In the genomic region with DNA sequence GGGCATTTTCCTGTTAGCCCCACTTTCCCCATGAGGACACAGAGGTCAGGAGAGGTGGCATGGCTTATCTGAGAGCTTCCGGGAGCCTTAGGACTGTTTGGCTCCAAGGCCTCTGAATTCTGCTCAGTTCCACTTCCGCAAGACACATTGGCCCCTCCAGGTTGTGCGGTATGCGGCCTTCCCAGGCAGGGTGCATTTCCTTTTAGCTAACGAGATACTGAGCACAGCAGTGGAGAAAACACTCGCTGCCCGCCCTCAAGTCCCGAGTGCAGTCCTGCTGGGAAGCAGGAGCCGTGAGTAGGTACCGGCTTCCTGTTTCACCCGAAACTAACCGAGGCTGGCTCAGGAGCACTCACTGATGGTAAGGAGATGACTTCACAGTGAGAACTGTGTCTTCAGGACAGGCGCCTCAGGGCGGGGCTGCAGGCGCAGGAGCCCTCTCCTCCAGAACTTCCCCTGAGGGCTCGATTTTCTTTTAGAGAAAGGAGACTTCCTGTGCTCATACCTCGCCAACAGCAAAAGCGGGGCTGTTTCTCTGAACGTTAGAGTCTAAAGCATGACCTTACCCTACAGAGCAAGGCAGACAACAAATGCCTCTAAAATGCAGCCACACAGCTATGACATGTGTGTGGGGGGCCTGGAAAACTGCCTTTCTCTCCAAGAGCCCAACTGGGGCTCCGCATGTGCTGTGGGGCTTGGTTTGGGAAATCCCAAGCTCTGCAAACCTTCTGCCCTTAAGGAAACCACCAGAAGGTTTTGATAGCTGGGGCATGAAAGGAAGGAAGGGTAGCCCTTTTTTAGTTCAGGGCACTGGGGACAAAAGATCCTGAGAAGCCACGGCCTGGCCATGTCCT, we compare ENCODE assay signal across 8 cellular contexts. TPM values are rescaled to one million over a fixed set of nuclear protein-coding genes. Genes with fewer than 3 reads are reported as not detected.
DNase-seq lines count a peak whose midpoint lies in the region; ATAC-seq and TF ChIP-seq lines count a peak whose summit lies in the region.

No MANE protein-coding gene starts in this region.

- no peaks in the 10 kb centered on the region for H3K9me3 Mint-ChIP-seq in activated naive CD4-positive, alpha-beta T cell treated with anti-CD3 and anti-CD28 coated beads, Interleukin-2, amount 10 ng/mL, durations not matched to agents 7 days and 5 days
- H3K9me3 Mint-ChIP-seq in naive B cell = no peaks in the 10 kb centered on the region

- peaks cover 59% of the 10 kb centered on the region for H3K36me3 Mint-ChIP-seq in activated naive CD4-positive, alpha-beta T cell treated with anti-CD3 and anti-CD28 coated beads, Interleukin-2, amount 10 ng/mL, durations not matched to agents 7 days and 5 days
- peaks cover 3 to 4% of the 10 kb centered on the region in 2 donors for H3K36me3 Mint-ChIP-seq in naive B cell

- TF ChIP-seq CTCF in RWPE1 (conservative IDR thresholded peaks at IDR 0.05; ENCODE audit: low read depth) = no peak

- peak overlapping the region; percentile 93 for H3K27ac Mint-ChIP-seq in activated naive CD4-positive, alpha-beta T cell treated with anti-CD3 and anti-CD28 coated beads, Interleukin-2, amount 10 ng/mL, durations not matched to agents 7 days and 5 days
- peak overlapping the region; percentile 75 to 97 (median 90) for H3K27ac Mint-ChIP-seq in naive B cell

- H3K27me3 Mint-ChIP-seq in activated naive CD4-positive, alpha-beta T cell treated with anti-CD3 and anti-CD28 coated beads, Interleukin-2, amount 10 ng/mL, durations not matched to agents 7 days and 5 days = no peaks in the 10 kb centered on the region
- no peaks in the 10 kb centered on the region for H3K27me3 Mint-ChIP-seq in naive B cell

- ATAC-seq in GM18909 (IDR thresholded peaks at IDR 0.05; ENCODE audit: poor library complexity, unreplicated experiment) = peak; percentile 76
- peak; percentile 66 for ATAC-seq in HG03025 (IDR thresholded peaks at IDR 0.05; ENCODE audit: low FRiP score, unreplicated experiment)
- peak; percentile 39 to 41 for ATAC-seq in naive B cell (ENCODE audit: low read depth in 2 of 2)

- H3K4me3 Mint-ChIP-seq in activated naive CD4-positive, alpha-beta T cell treated with anti-CD3 and anti-CD28 coated beads, Interleukin-2, amount 10 ng/mL, durations not matched to agents 7 days and 5 days = peak overlapping the region; percentile 61
- H3K4me3 Mint-ChIP-seq in naive B cell = peak overlapping the region; percentile 46 to 92 (median 80)

- DNase-seq in RWPE1 (ENCODE audit: low spot score) = no peak
- peak; percentile 83 for DNase-seq in activated naive CD4-positive, alpha-beta T cell treated with anti-CD3 and anti-CD28 coated beads, Interleukin-2, amount 10 ng/mL, durations not matched to agents 7 days and 5 days
- peak; percentile 44 for DNase-seq in naive B cell
- no peak for DNase-seq in HCEC 1CT
- DNase-seq in NCI-H1105 treated with DMSO at 0.1 percent for 48 hours (lab: John Stamatoyannopoulos, UW) = no peak
- no peak for DNase-seq in SHP77 treated with DMSO at 0.1 percent for 48 hours (lab: John Stamatoyannopoulos, UW)

- H3K4me1 Mint-ChIP-seq in activated naive CD4-positive, alpha-beta T cell treated with anti-CD3 and anti-CD28 coated beads, Interleukin-2, amount 10 ng/mL, durations not matched to agents 7 days and 5 days = peaks cover 79% of the 10 kb centered on the region
- H3K4me1 Mint-ChIP-seq in naive B cell = peaks cover 31 to 41% (median 36%) of the 10 kb centered on the region in 3 donors

- H3K27ac ChIP-seq in RWPE1 = peak overlapping the region; percentile 9; the same call in 1 of the 2 replicates

- POLR2A ChIA-PET in RWPE1 (lab: Yijun Ruan, JAX; ENCODE audit: low non-redundant PET) = no interaction called here

- CTCF ChIA-PET in RWPE1 (lab: Yijun Ruan, JAX) = interaction anchor here (0.6 kb wide), 1 partner anchor 14 kb away, joined by 5 read pairs; no protein-coding TSS in a partner anchor
- CTCF ChIA-PET in activated naive CD4-positive, alpha-beta T cell treated with anti-CD3 and anti-CD28 coated beads, Interleukin-2, amount 10 ng/mL, durations not matched to agents 7 days and 5 days (lab: Charles Lee) = interaction anchor here (1.6 to 3.8 kb wide), 5 partner anchors 11 to 28 kb away, joined by 3 to 17 read pairs (median 8); partner anchors contain the start of gene RGS10

RNA-seq across cellular contexts. Expression of gene RGS10, which starts 25.9 kb away (rescaled TPM):
- polyA plus RNA-seq in naive B cell (ENCODE audit: low read depth in 6 of 6) = 10 to 100 TPM; 15.0 to 25.0 (median 20.4) TPM

Comparison
In these comparisons a context has a peak if more than half of its experiments do, and no peak if none do; other contexts are left out.
1. DNase-seq: peak in activated naive CD4-positive, alpha-beta T cell treated with anti-CD3 and anti-CD28 coated beads, Interleukin-2, amount 10 ng/mL, durations not matched to agents 7 days and 5 days (single experiment) and naive B cell (single experiment); none in RWPE1 (single experiment), HCEC 1CT (single experiment), NCI-H1105 treated with DMSO at 0.1 percent for 48 hours (single experiment) and SHP77 treated with DMSO at 0.1 percent for 48 hours (single experiment).
2. Peak in every context shown above with its lines, with median percentiles within 50 percentile points of each other: ATAC-seq.